ENCODE assay signal across 8 cellular contexts in the genomic region with DNA sequence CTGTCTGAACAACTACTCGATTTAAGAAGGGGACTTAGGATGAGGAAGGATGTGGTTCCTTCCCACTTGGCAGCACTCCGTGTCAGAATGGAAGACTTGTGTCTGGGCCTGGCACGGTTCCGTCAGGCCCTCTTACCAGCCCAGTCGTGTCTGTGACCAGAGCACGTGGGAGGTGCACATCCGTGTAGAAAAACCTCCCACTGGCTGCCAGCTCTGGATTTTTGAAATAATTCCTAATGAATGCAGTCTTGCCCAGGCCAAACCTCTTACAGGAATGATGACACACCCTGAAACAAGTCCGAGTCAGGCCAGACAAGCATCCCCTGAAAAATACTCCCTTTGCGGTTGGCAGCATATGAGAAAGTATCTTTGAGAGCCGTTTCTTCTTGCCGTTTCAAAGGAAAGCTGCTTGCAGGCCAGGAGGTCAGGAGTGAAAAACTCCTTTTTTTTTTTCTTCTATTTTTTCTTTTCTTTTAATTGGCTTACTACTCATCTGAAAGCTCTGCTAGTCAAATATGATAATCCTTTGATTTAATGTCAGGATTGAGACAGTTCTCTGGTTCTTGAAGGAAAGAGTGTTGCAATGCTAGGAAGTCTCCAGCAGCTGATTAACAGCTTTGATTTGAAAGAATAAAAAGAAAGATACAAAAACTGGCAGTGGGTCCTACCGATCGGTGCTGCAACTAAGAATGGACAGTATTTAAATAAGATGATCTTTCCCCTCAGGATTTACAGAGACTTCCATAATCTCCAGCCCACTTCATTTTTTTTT. TPM values are rescaled to one million over a fixed set of nuclear protein-coding genes. Genes with fewer than 3 reads are reported as not detected.
DNase-seq lines count a peak whose midpoint lies in the region; ATAC-seq and TF ChIP-seq lines count a peak whose summit lies in the region.

No MANE protein-coding gene starts in this region.

- POLR2A ChIA-PET in WTC11 (lab: Charles Lee) = no interaction called here

- no peak overlapping the region for H3K27ac Mint-ChIP-seq in WTC11

- H3K9me3 Mint-ChIP-seq in WTC11 = no peaks in the 10 kb centered on the region

- H3K9me3 ChIP-seq in colonic mucosa (no peaks in the 10 kb centered on the region), lower lobe of right lung (no peaks in the 10 kb centered on the region)

- DNase-seq in LHCN-M2 (ENCODE audit: low read depth) = peak; percentile 97
- peak; percentile 22 for DNase-seq in colonic mucosa
- peak; percentile 80 for DNase-seq in lower lobe of right lung
- peak; percentile 70 for DNase-seq in ureter (ENCODE audit: low spot score)
- no peak for DNase-seq in WTC11 (ENCODE audit: low spot score)
- DNase-seq in cerebellar nuclear complex (lab: John Stamatoyannopoulos, UW) = no peak
- DNase-seq in stimulated activated CD4-positive, alpha-beta T cell treated with anti-CD3 and anti-CD28 coated beads, Interleukin-4, amount 100 ng/mL, for 24 hours = no peak

- H3K4me1 Mint-ChIP-seq in WTC11 = peaks cover 13% of the 10 kb centered on the region

- CTCF ChIA-PET in WTC11 (lab: Charles Lee) = interaction anchor here (1.4 kb wide), 1 partner anchor 167 kb away, joined by 3 read pairs; no protein-coding TSS in a partner anchor

- intact Hi-C loops in colonic mucosa (cut with DNase I) = no loop called here
- intact Hi-C loops in lower lobe of right lung (cut with DNase I) = no loop called here

- no peaks in the 10 kb centered on the region for H3K4me1 ChIP-seq in colonic mucosa
- H3K4me1 ChIP-seq in lower lobe of right lung = peaks cover 29% of the 10 kb centered on the region

- peak; percentile 75 to 87 for ATAC-seq in lower lobe of right lung
- no peak for ATAC-seq in WTC11
- ATAC-seq in GM21447 (IDR thresholded peaks at IDR 0.05; ENCODE audit: unreplicated experiment) = no peak

- no peaks in the 10 kb centered on the region for H3K27me3 ChIP-seq in colonic mucosa
- H3K27me3 ChIP-seq in lower lobe of right lung (ENCODE audit: low read depth) = no peaks in the 10 kb centered on the region

- peaks cover 19% of the 10 kb centered on the region for H3K27me3 Mint-ChIP-seq in WTC11 (ENCODE audit: low read depth)

- H3K27ac ChIP-seq in colonic mucosa (no peak overlapping the region), lower lobe of right lung (peak overlapping the region; percentile 46)

- no peak overlapping the region for H3K4me3 Mint-ChIP-seq in WTC11

- no peak overlapping the region for H3K4me3 ChIP-seq in colonic mucosa
- no peak overlapping the region for H3K4me3 ChIP-seq in lower lobe of right lung

- TF ChIP-seq CTCF in colonic mucosa (IDR thresholded peaks at IDR 0.05) (no peak), lower lobe of right lung (IDR thresholded peaks at IDR 0.05) (no peak), WTC11 (IDR thresholded peaks at IDR 0.05) (no peak)

- H3K36me3 Mint-ChIP-seq in WTC11 = no peaks in the 10 kb centered on the region

- no peak overlapping the region for H3K9ac ChIP-seq in colonic mucosa (ENCODE audit: low read depth in 2 of 2, low read length in 2 of 2)

- H3K36me3 ChIP-seq in colonic mucosa = no peaks in the 10 kb centered on the region
- no peaks in the 10 kb centered on the region for H3K36me3 ChIP-seq in lower lobe of right lung

TF ChIP-seq in WTC11, 78 proteins besides CTCF, POLR2A, EP300 and RAD21:
- TF ChIP-seq ZNF219 (CRISPR knock-in tag; IDR thresholded peaks at IDR 0.05; ENCODE audit: borderline replicate concordance) = no peak
- no peak for TF ChIP-seq GABPB1 (CRISPR knock-in tag; IDR thresholded peaks at IDR 0.05)
- TF ChIP-seq RELA (CRISPR knock-in tag; IDR thresholded peaks at IDR 0.05; ENCODE audit: borderline replicate concordance) = no peak
- TF ChIP-seq JUN (CRISPR knock-in tag; IDR thresholded peaks at IDR 0.05) = no peak
- TF ChIP-seq, protein P1, sequence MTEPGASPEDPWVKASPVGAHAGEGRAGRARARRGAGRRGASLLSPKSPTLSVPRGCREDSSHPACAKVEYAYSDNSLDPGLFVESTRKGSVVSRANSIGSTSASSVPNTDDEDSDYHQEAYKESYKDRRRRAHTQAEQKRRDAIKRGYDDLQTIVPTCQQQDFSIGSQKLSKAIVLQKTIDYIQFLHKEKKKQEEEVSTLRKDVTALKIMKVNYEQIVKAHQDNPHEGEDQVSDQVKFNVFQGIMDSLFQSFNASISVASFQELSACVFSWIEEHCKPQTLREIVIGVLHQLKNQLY (CRISPR knock-in tag; IDR thresholded peaks at IDR 0.05) = no peak
- TF ChIP-seq ZNF423 (CRISPR knock-in tag; IDR thresholded peaks at IDR 0.05) = no peak
- no peak for TF ChIP-seq ESRRA (CRISPR knock-in tag; IDR thresholded peaks at IDR 0.05; ENCODE audit: borderline replicate concordance)
- TF ChIP-seq ZNF512 (CRISPR knock-in tag; IDR thresholded peaks at IDR 0.05; ENCODE audit: borderline replicate concordance) = no peak
- TF ChIP-seq PRRX2 (CRISPR knock-in tag; IDR thresholded peaks at IDR 0.05) = no peak
- no peak for TF ChIP-seq ZSCAN18 (CRISPR knock-in tag; IDR thresholded peaks at IDR 0.05)

RNA-seq across cellular contexts. Expression of gene IL1RAP, which starts 19.8 kb away (rescaled TPM):
- 8.0 and 8.8 TPM in 2 replicates for total RNA-seq in LHCN-M2 (2014; rRNA removed)
- 3.3 TPM for polyA plus RNA-seq in LHCN-M2 (2012)
- total RNA-seq in colonic mucosa = 1 to 10 TPM; 3.9 to 5.0 TPM
- 26.8 TPM for total RNA-seq in lower lobe of right lung
- 32.0 TPM for total RNA-seq in ureter
- total RNA-seq in WTC11 (2021) = 4.5 to 5.7 TPM (median 4.5 TPM) in 3 replicates

Comparison
In these comparisons a context has a peak if more than half of its experiments do, and no peak if none do; other contexts are left out.
1. DNase-seq: peak in LHCN-M2 (single experiment), colonic mucosa (single experiment), lower lobe of right lung (single experiment) and ureter (single experiment); none in WTC11 (single experiment), cerebellar nuclear complex (0 of 2) and stimulated activated CD4-positive, alpha-beta T cell treated with anti-CD3 and anti-CD28 coated beads, Interleukin-4, amount 100 ng/mL, for 24 hours (single experiment).
2. ATAC-seq: peak in lower lobe of right lung (2 of 2); none in WTC11 (single experiment) and GM21447 (single experiment).